In the genomic region with DNA sequence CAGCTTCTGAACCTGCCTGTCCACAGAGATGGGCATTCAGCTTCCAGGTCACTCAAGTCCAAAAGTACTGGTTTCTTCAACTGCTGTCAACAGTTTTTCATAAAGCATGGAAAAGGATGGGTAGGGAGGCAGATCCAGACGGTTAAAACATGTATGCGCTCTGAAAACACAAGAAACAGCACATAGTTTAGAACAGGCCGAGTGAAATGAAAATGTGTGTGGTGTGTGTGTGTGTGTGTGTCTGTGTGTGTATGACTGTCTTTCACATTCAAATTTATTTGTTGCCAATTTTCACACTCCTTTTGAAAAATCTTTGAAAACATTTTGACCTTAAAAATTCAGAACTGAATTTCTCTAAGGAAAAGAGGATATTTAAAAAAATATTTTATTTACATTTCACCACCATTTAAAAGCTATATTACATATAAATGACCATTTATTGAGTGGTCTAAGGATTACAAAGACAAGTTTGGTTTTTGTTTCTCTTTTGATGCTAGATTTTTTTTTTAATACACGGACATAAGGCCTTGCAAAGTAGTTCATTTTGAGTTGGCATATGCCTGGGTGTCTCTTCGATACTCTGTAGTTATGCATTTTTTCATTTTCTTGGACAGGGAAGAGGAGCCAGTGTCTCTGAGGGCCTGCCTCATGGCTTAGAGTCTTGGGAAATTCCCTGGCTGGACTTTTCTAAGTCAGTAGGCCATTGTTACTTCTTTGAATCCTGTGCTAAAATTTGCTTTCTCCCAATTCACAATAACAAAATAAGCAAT, we compare ENCODE assay signal across 12 cellular contexts. TPM values are rescaled to one million over a fixed set of nuclear protein-coding genes. Genes with fewer than 3 reads are reported as not detected.
DNase-seq lines count a peak whose midpoint lies in the region; ATAC-seq and TF ChIP-seq lines count a peak whose summit lies in the region.
"Had no signal": no experiment of that assay in that cellular context is flagged by ENCODE, and none has a peak within 500 bp of the region (broad histone marks: within the 10 kb centered on the region; RNA-seq: fewer than 3 reads in every experiment).

No MANE protein-coding gene starts in this region.

- H3K27ac Mint-ChIP-seq in activated naive CD4-positive, alpha-beta T cell treated with anti-CD3 and anti-CD28 coated beads, Interleukin-2, amount 10 ng/mL, durations not matched to agents 7 days and 5 days, result peak overlapping the region; percentile 88
- peak overlapping the region; percentile 80 for H3K27ac Mint-ChIP-seq in activated B cell treated with CpG ODN at 0.5 μM for 24 hours
- H3K27ac Mint-ChIP-seq in stimulated activated memory B cell treated with anti-CD40 and anti-IgM and Interleukin-4, amounts not matched to agents 10 μg/mL and 1 μg/mL and 100 μg/mL, for 72 hours, result peak overlapping the region; percentile 83
- H3K27ac Mint-ChIP-seq: endodermal cell had no signal

- peaks cover 4% of the 10 kb centered on the region for H3K9me3 Mint-ChIP-seq in activated naive CD4-positive, alpha-beta T cell treated with anti-CD3 and anti-CD28 coated beads, Interleukin-2, amount 10 ng/mL, durations not matched to agents 7 days and 5 days
- H3K9me3 Mint-ChIP-seq in activated B cell treated with CpG ODN at 0.5 μM for 24 hours, result no peaks in the 10 kb centered on the region
- H3K9me3 Mint-ChIP-seq in stimulated activated memory B cell treated with anti-CD40 and anti-IgM and Interleukin-4, amounts not matched to agents 10 μg/mL and 1 μg/mL and 100 μg/mL, for 72 hours, result no peaks in the 10 kb centered on the region
- H3K9me3 Mint-ChIP-seq: endodermal cell had no signal

- no peak overlapping the region for H3K27ac ChIP-seq in dorsolateral prefrontal cortex

- no peak for DNase-seq in activated naive CD4-positive, alpha-beta T cell treated with anti-CD3 and anti-CD28 coated beads, Interleukin-2, amount 10 ng/mL, durations not matched to agents 7 days and 5 days
- no peak for DNase-seq in activated naive CD4-positive, alpha-beta T cell (lab: John Stamatoyannopoulos, UW)
- DNase-seq in activated B cell treated with CpG ODN at 0.5 μM for 24 hours (no peak), fibroblast of peridontal ligament (ENCODE audit: extremely low read depth) (peak; percentile 41), dorsolateral prefrontal cortex (no peak), SW480 (ENCODE audit: low spot score) (no peak), mesenteric fat pad (ENCODE audit: low spot score) (no peak)
- DNase-seq: DMS153; endodermal cell; hippocampal formation; stimulated activated CD8-positive, alpha-beta memory T cell treated with anti-CD3 and anti-CD28 coated beads, Interleukin-4, amount 100 ng/mL, for 48 hours had no signal

- TF ChIP-seq CTCF in activated B cell treated with CpG ODN at 0.5 μM for 24 hours (IDR thresholded peaks at IDR 0.05), result no peak
- TF ChIP-seq CTCF in dorsolateral prefrontal cortex (IDR thresholded peaks at IDR 0.05 in 54 of 56, conservative IDR thresholded peaks at IDR 0.05 in 2 of 56; ENCODE audit: low read depth in 1 of 56, partially characterized antibody in 56 of 56), result no peak

- peaks cover 10% of the 10 kb centered on the region for H3K36me3 Mint-ChIP-seq in activated naive CD4-positive, alpha-beta T cell treated with anti-CD3 and anti-CD28 coated beads, Interleukin-2, amount 10 ng/mL, durations not matched to agents 7 days and 5 days
- H3K36me3 Mint-ChIP-seq in activated B cell treated with CpG ODN at 0.5 μM for 24 hours (ENCODE audit: low read depth), result no peaks in the 10 kb centered on the region
- H3K36me3 Mint-ChIP-seq in stimulated activated memory B cell treated with anti-CD40 and anti-IgM and Interleukin-4, amounts not matched to agents 10 μg/mL and 1 μg/mL and 100 μg/mL, for 72 hours, result no peaks in the 10 kb centered on the region

- ATAC-seq in activated B cell treated with CpG ODN at 0.5 μM for 24 hours (ENCODE audit: low read depth), result peak; percentile 18
- no peak for ATAC-seq in stimulated activated memory B cell treated with anti-CD40 and anti-IgM and Interleukin-4, amounts not matched to agents 10 μg/mL and 1 μg/mL and 100 μg/mL, for 72 hours

- H3K4me3 Mint-ChIP-seq in activated naive CD4-positive, alpha-beta T cell treated with anti-CD3 and anti-CD28 coated beads, Interleukin-2, amount 10 ng/mL, durations not matched to agents 7 days and 5 days, result peak overlapping the region; percentile 42
- peak overlapping the region; percentile 64 for H3K4me3 Mint-ChIP-seq in activated B cell treated with CpG ODN at 0.5 μM for 24 hours
- H3K4me3 Mint-ChIP-seq in stimulated activated memory B cell treated with anti-CD40 and anti-IgM and Interleukin-4, amounts not matched to agents 10 μg/mL and 1 μg/mL and 100 μg/mL, for 72 hours, result peak overlapping the region; percentile 69
- H3K4me3 Mint-ChIP-seq: endodermal cell had no signal

- no peak overlapping the region for H3K4me3 ChIP-seq in dorsolateral prefrontal cortex

- no peaks in the 10 kb centered on the region for H3K27me3 Mint-ChIP-seq in activated naive CD4-positive, alpha-beta T cell treated with anti-CD3 and anti-CD28 coated beads, Interleukin-2, amount 10 ng/mL, durations not matched to agents 7 days and 5 days
- no peaks in the 10 kb centered on the region for H3K27me3 Mint-ChIP-seq in activated B cell treated with CpG ODN at 0.5 μM for 24 hours
- H3K27me3 Mint-ChIP-seq in stimulated activated memory B cell treated with anti-CD40 and anti-IgM and Interleukin-4, amounts not matched to agents 10 μg/mL and 1 μg/mL and 100 μg/mL, for 72 hours, result no peaks in the 10 kb centered on the region

- H3K4me1 Mint-ChIP-seq in activated naive CD4-positive, alpha-beta T cell treated with anti-CD3 and anti-CD28 coated beads, Interleukin-2, amount 10 ng/mL, durations not matched to agents 7 days and 5 days, result peaks cover 41% of the 10 kb centered on the region
- peaks cover 34% of the 10 kb centered on the region for H3K4me1 Mint-ChIP-seq in activated B cell treated with CpG ODN at 0.5 μM for 24 hours
- peaks cover 23% of the 10 kb centered on the region for H3K4me1 Mint-ChIP-seq in stimulated activated memory B cell treated with anti-CD40 and anti-IgM and Interleukin-4, amounts not matched to agents 10 μg/mL and 1 μg/mL and 100 μg/mL, for 72 hours
- H3K4me1 Mint-ChIP-seq: endodermal cell had no signal

- CTCF ChIA-PET in activated naive CD4-positive, alpha-beta T cell treated with anti-CD3 and anti-CD28 coated beads, Interleukin-2, amount 10 ng/mL, durations not matched to agents 7 days and 5 days (lab: Charles Lee), result interaction anchor here (0.5 to 1.9 kb wide), 5 partner anchors 9 to 41 kb away, joined by 3 to 4 read pairs (median 3); no protein-coding TSS in a partner anchor
- CTCF ChIA-PET in activated B cell treated with CpG ODN at 0.5 μM for 24 hours (lab: Charles Lee), result interaction anchor here (0.6 to 2.8 kb wide), 2 partner anchors 19 to 40 kb away, joined by 3 to 8 read pairs; no protein-coding TSS in a partner anchor

- POLR2A ChIA-PET in activated B cell treated with CpG ODN at 0.5 μM for 24 hours (lab: Charles Lee), result interaction anchor here (0.7 to 5.9 kb wide), 10 partner anchors 10 to 68 kb away, joined by 3 to 45 read pairs (median 7); partner anchors contain the start of gene STK17B

- intact Hi-C loops in activated B cell treated with CpG ODN at 0.5 μM for 24 hours (cut with micrococcal nuclease), result no loop called here
- intact Hi-C loops in dorsolateral prefrontal cortex (cut with DNase I), result no loop called here

- no peaks in the 10 kb centered on the region for H3K27me3 ChIP-seq in dorsolateral prefrontal cortex

RNA-seq across cellular contexts. Expression of gene STK17B, which starts 30.0 kb away (rescaled TPM):
- total RNA-seq in activated B cell treated with CpG ODN at 0.5 μM for 24 hours (203 and 226 TPM in 2 replicates), dorsolateral prefrontal cortex (10 to 100 TPM in 72 of 120 experiments, 1 to 10 TPM in 48; 4.1 to 30.1 (median 11.2) TPM), mesenteric fat pad (67.7 TPM)
